In genomic region chr14:73286598-73286997, GRCh38 we compare ENCODE assay signal across 29 cellular contexts.
"Had no signal": no experiment of that assay in that cellular context is flagged by ENCODE, and none has a peak within 500 bp of the region (broad histone marks: within the 10 kb centered on the region; RNA-seq: fewer than 3 reads in every experiment).

No MANE protein-coding gene starts in this region.

- H3K27me3 Mint-ChIP-seq: activated CD4-positive, alpha-beta T cell treated with anti-CD3 and anti-CD28 coated beads for 36 hours; activated CD4-positive, alpha-beta T cell treated with anti-CD3 and anti-CD28 coated beads, Interleukin-2, amount 10 ng/mL, durations not matched to agents 7 days and 5 days; activated naive CD8-positive, alpha-beta T cell treated with anti-CD3 and anti-CD28 coated beads for 36 hours; central memory CD8-positive, alpha-beta T cell had no signal

- H3K27ac Mint-ChIP-seq: activated CD4-positive, alpha-beta T cell treated with anti-CD3 and anti-CD28 coated beads for 36 hours; activated CD4-positive, alpha-beta T cell treated with anti-CD3 and anti-CD28 coated beads, Interleukin-2, amount 10 ng/mL, durations not matched to agents 7 days and 5 days; activated naive CD8-positive, alpha-beta T cell treated with anti-CD3 and anti-CD28 coated beads for 36 hours had no signal

- H3K4me3 Mint-ChIP-seq: activated CD4-positive, alpha-beta T cell treated with anti-CD3 and anti-CD28 coated beads for 36 hours; activated CD4-positive, alpha-beta T cell treated with anti-CD3 and anti-CD28 coated beads, Interleukin-2, amount 10 ng/mL, durations not matched to agents 7 days and 5 days; activated naive CD8-positive, alpha-beta T cell treated with anti-CD3 and anti-CD28 coated beads for 36 hours; central memory CD8-positive, alpha-beta T cell had no signal

- H3K9me3 ChIP-seq: ascending aorta had no signal

- DNase-seq: activated CD4-positive, alpha-beta T cell treated with anti-CD3 and anti-CD28 coated beads for 36 hours; activated CD4-positive, alpha-beta T cell treated with anti-CD3 and anti-CD28 coated beads, Interleukin-2, amount 10 ng/mL, durations not matched to agents 7 days and 5 days; activated CD4-positive, alpha-beta T cell treated with anti-CD3 and anti-CD28 coated beads, Interleukin-2, amount 50 U/mL, for 48 hours; activated CD8-positive, alpha-beta memory T cell treated with anti-CD3 and anti-CD28 coated beads, Interleukin-2, amount 50 U/mL, for 4 hours; activated effector memory CD4-positive, alpha-beta T cell treated with Interleukin-2 at 50 U/mL for 16 hours; activated naive CD4-positive, alpha-beta T cell; activated naive CD4-positive, alpha-beta T cell treated with anti-CD3 and anti-CD28 coated beads, Interleukin-2, amount 50 U/mL, for 16 hours; activated naive CD8-positive, alpha-beta T cell treated with anti-CD3 and anti-CD28 coated beads for 36 hours; activated T-cell treated with anti-CD3 and anti-CD28 coated beads for 4 hours; activated T-cell treated with anti-CD3 and anti-CD28 coated beads, Interleukin-2, amount 50 U/mL, for 48 hours; amygdala; Karpas-422; NCI-H1048; NCI-H1105 treated with DMSO at 0.1 percent for 48 hours; NCI-H1436 treated with DMSO at 0.1 percent for 48 hours; NCI-H1694 treated with DMSO at 0.1 percent for 48 hours; NCI-H2029; NCI-H345; NCI-H524 treated with DMSO at 0.1 percent for 48 hours; NCI-H748 treated with DMSO at 0.1 percent for 48 hours; NK-92 treated with Interleukin-12 subunit alpha and Interleukin-12 subunit beta, amount 100 ng/mL, for 24 hours; Right ventricle myocardium superior; SW 1271; T-helper 1 cell; T-helper 2 cell; T-helper 9 cell had no signal

- H3K27me3 ChIP-seq: ascending aorta, cardiac muscle cell had no signal

- H3K9me3 Mint-ChIP-seq: activated CD4-positive, alpha-beta T cell treated with anti-CD3 and anti-CD28 coated beads, Interleukin-2, amount 10 ng/mL, durations not matched to agents 7 days and 5 days; activated naive CD8-positive, alpha-beta T cell treated with anti-CD3 and anti-CD28 coated beads for 36 hours; central memory CD8-positive, alpha-beta T cell had no signal

- H3K4me1 ChIP-seq: ascending aorta had no signal

- H3K4me3 ChIP-seq: ascending aorta, cardiac muscle cell had no signal

- H3K27ac ChIP-seq: ascending aorta, cardiac muscle cell had no signal
